ENCODE assay signal across 8 cellular contexts in genomic region chr16:28974437-28975157, GRCh38. TPM values are rescaled to one million over a fixed set of nuclear protein-coding genes. Genes with fewer than 3 reads are reported as not detected.
DNase-seq lines count a peak whose midpoint lies in the region; ATAC-seq and TF ChIP-seq lines count a peak whose summit lies in the region.

TSS of gene SPNS1 (plus strand) at chr16:28974778. CDS start at chr16:28975152, 374 bp downstream.

- peaks cover 8% of the 10 kb centered on the region; the same call in 1 of the 2 replicates for H3K36me3 ChIP-seq in BJ (ENCODE audit: control insufficient read depth, insufficient read depth, low read length)
- peaks cover 0 to 28% of the 10 kb centered on the region in 2 donors for H3K36me3 ChIP-seq in left lung

- H3K9me3 ChIP-seq in left lung: no peaks in the 10 kb centered on the region

- no peaks in the 10 kb centered on the region for H3K27me3 ChIP-seq in BJ (ENCODE audit: control insufficient read depth, insufficient read depth, low read length)
- H3K27me3 ChIP-seq in left lung: no peaks in the 10 kb centered on the region

- peaks cover 11 to 42% of the 10 kb centered on the region in 2 donors for H3K4me1 ChIP-seq in left lung

- POLR2A ChIA-PET in BJ (lab: Charles Lee): no interaction called here

- ATAC-seq in GM19351 (IDR thresholded peaks at IDR 0.05; ENCODE audit: unreplicated experiment) (peak; percentile 93), HG03521 (IDR thresholded peaks at IDR 0.05; ENCODE audit: unreplicated experiment) (peak; percentile 89), left lung (peak; percentile 95)

- TF ChIP-seq CTCF in BJ (IDR thresholded peaks at IDR 0.05; ENCODE audit: insufficient read depth, low read depth, low read length) (no peak), left lung (IDR thresholded peaks at IDR 0.05) (no peak)

- H3K4me3 ChIP-seq in BJ (ENCODE audit: low read depth, low read length): peak within 1 kb of the TSS; percentile 74
- H3K4me3 ChIP-seq in left lung: peak within 1 kb of the TSS; percentile 95 to 97

- CTCF ChIA-PET in BJ (lab: Yijun Ruan, JAX): interaction anchor here (1.0 to 1.7 kb wide), 13 partner anchors 9 to 726 kb away, joined by 3 to 7 read pairs (median 4); partner anchors contain the start of genes NFATC2IP and TUFM

- intact Hi-C loops in left lung (cut with DNase I): no loop called here

- DNase-seq in BJ (ENCODE audit: low read depth): peak; percentile 82
- DNase-seq in NCI-H748 treated with DMSO at 0.1 percent for 48 hours (lab: John Stamatoyannopoulos, UW): peak; percentile 67
- DNase-seq in activated CD4-positive, alpha-beta T cell treated with anti-CD3 and anti-CD28 coated beads, Interleukin-2, amount 50 U/mL, for 24 hours (ENCODE audit: low read depth in 1 of 2, low spot score in 1 of 2): peak; percentile 79 to 93
- peak; percentile 98 for DNase-seq in dermis blood vessel endothelial cell
- DNase-seq in left lung: peak; percentile 99 to 100
- peak; percentile 91 to 93 for DNase-seq in stimulated activated CD4-positive, alpha-beta T cell treated with anti-CD3 and anti-CD28 coated beads, Interleukin-2, amount 100 ng/mL, for 48 hours

- H3K27ac ChIP-seq in left lung: peak within 1 kb of the TSS; percentile 82 to 86

RNA-seq across cellular contexts. Expression of gene SPNS1, which starts in this region (rescaled TPM):
- polyA plus RNA-seq in BJ (2011; rRNA removed): 20.4 and 52.7 TPM in 2 replicates
- 16.2 and 20.5 TPM in 2 replicates for polyA minus RNA-seq in BJ (2011; rRNA and poly(A)+ RNA removed)
- 33.4 and 49.7 TPM in 2 replicates for total RNA-seq in dermis blood vessel endothelial cell
- total RNA-seq in left lung: 10 to 100 TPM; 52.8 to 61.5 TPM

Comparison
In these comparisons a context has a peak if more than half of its experiments do, and no peak if none do; other contexts are left out.
1. Peak in every context shown above with its lines: DNase-seq, ATAC-seq, H3K4me3 ChIP-seq and H3K27ac ChIP-seq.